In the genomic region with DNA sequence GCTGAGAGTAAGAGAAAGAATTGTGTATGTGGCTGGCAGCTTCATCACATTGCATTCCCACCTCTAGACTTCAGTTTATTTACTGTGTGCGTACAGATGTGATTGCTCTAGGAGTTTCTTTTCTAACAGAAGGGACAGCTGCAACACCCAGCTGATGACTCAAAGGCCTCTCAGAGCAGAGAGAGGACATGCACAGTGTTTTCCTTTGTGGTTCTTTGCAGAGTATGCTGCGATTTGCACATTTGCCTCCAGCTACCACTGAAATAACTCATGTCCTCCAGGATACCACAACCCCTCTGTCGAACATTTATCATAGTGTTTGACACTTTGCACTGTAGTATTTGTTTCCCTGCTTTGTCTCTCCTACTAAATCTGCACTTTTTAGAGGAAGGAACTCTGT, we compare ENCODE assay signal across 13 cellular contexts.
DNase-seq lines count a peak whose midpoint lies in the region; TF ChIP-seq lines count a peak whose summit lies in the region.
"Had no signal": no experiment of that assay in that cellular context is flagged by ENCODE, and none has a peak within 500 bp of the region (broad histone marks: within the 10 kb centered on the region; RNA-seq: fewer than 3 reads in every experiment).

No MANE protein-coding gene starts in this region.

- no peaks in the 10 kb centered on the region for H3K4me1 ChIP-seq in esophagus muscularis mucosa
- H3K4me1 ChIP-seq: spleen had no signal

- no peak overlapping the region for H3K4me3 ChIP-seq in esophagus muscularis mucosa
- H3K4me3 ChIP-seq: GM12878, spleen had no signal

- TF ChIP-seq POLR2A in esophagus muscularis mucosa (IDR thresholded peaks at IDR 0.05; ENCODE audit: low read depth), result no peak

- intact Hi-C loops in esophagus muscularis mucosa (cut with DNase I), result no loop called here

- DNase-seq in GM04503 (ENCODE audit: low read depth) (peak; percentile 13), NK-92 (lab: John Stamatoyannopoulos, UW; ENCODE audit: unreplicated experiment) (peak; percentile 12), esophagus muscularis mucosa (ENCODE audit: extremely low spot score) (peak; percentile 29), renal cortical epithelial cell (ENCODE audit: low read depth) (peak; percentile 80), NCI-H82 (lab: John Stamatoyannopoulos, UW) (no peak), NCI-H1105 treated with DMSO at 0.1 percent for 48 hours (lab: John Stamatoyannopoulos, UW) (no peak), COR-L47 (lab: John Stamatoyannopoulos, UW) (no peak), SIG-M5 (lab: John Stamatoyannopoulos, UW) (no peak)
- DNase-seq: activated naive CD8-positive, alpha-beta T cell treated with anti-CD3 and anti-CD28 coated beads, Interleukin-2, amount 50 U/mL, for 24 hours; CD8-positive, alpha-beta memory T cell; effector CD4-positive, alpha-beta T cell; spleen had no signal

- H3K36me3 ChIP-seq in esophagus muscularis mucosa, result no peaks in the 10 kb centered on the region
- H3K36me3 ChIP-seq: spleen had no signal

- H3K9me3 ChIP-seq in esophagus muscularis mucosa, result no peaks in the 10 kb centered on the region
- H3K9me3 ChIP-seq: spleen had no signal

- H3K27ac ChIP-seq in esophagus muscularis mucosa (replicated peaks in 1 of 4), result no peak overlapping the region
- H3K27ac ChIP-seq: spleen had no signal

- TF ChIP-seq EP300 in esophagus muscularis mucosa (IDR thresholded peaks at IDR 0.05), result no peak

- TF ChIP-seq CTCF in esophagus muscularis mucosa (IDR thresholded peaks at IDR 0.05), result no peak

- H3K27me3 ChIP-seq in esophagus muscularis mucosa, result no peaks in the 10 kb centered on the region

- WGBS in esophagus muscularis mucosa, result 15% methylated on average over 3 of the region's 3 CpGs

Comparison
In these comparisons a context has a peak if more than half of its experiments do, and no peak if none do; other contexts are left out.
1. DNase-seq: peak in GM04503 (single experiment), NK-92 (single experiment), esophagus muscularis mucosa (single experiment) and renal cortical epithelial cell (single experiment); none in NCI-H82 (single experiment), NCI-H1105 treated with DMSO at 0.1 percent for 48 hours (single experiment), COR-L47 (single experiment) and SIG-M5 (single experiment).